ENCODE assay signal across 16 cellular contexts in the genomic region with DNA sequence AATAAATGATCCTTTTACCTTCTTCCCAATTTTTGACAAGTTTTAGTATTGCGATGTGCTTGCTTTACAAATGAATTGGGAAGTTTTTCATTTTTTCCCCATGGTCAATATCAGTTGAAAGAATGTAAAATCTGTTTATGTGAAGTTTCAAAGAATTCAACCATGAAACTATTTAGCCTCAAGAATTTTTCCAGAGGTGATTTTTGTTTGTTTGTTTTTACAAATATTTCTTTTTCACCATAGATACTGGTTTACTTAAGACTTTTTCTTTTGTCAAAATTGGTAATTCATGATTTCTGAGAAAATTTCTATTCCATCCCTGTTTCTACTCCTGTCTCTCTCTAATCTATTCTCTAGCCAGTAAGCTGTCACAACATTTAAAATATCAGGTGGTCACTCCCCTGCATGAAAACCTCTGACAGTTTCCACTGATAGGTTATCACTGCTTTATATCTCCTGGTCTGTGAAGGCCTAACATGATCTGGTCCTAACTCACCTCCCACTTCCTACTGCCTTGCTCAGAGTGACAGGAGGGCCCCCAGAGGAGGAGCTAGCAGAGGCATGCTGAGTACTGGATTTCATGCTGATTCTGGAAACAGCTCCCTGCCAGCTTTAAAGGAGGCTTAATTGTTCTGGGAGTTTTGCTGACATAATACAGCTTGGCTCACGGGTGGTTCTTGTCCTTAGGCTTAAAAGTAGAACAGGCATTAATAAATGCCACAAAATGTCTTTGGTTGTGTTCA. TPM values are rescaled to one million over a fixed set of nuclear protein-coding genes. Genes with fewer than 3 reads are reported as not detected.
DNase-seq lines count a peak whose midpoint lies in the region; ATAC-seq and TF ChIP-seq lines count a peak whose summit lies in the region.
"Had no signal": no experiment of that assay in that cellular context is flagged by ENCODE, and none has a peak within 500 bp of the region (broad histone marks: within the 10 kb centered on the region; RNA-seq: fewer than 3 reads in every experiment).

No MANE protein-coding gene starts in this region.

- H3F3A ChIP-seq in neural progenitor cell (ENCODE audit: low read depth), result no peaks in the 10 kb centered on the region

- no peak overlapping the region for H3K27ac Mint-ChIP-seq in neural progenitor cell
- H3K27ac Mint-ChIP-seq: activated B cell treated with CpG ODN at 0.5 μM for 24 hours had no signal

- peaks cover 6% of the 10 kb centered on the region for H3K9me3 ChIP-seq in neural progenitor cell (ENCODE audit: low read depth)
- H3K9me3 ChIP-seq: transverse colon had no signal

- H3K4me3 Mint-ChIP-seq in neural progenitor cell, result no peak overlapping the region
- H3K4me3 Mint-ChIP-seq: activated B cell treated with CpG ODN at 0.5 μM for 24 hours had no signal

- DNase-seq in DMS53 (lab: John Stamatoyannopoulos, UW) (peak; percentile 22), DMS53 treated with DMSO at 0.1 percent for 48 hours (lab: John Stamatoyannopoulos, UW; ENCODE audit: unreplicated experiment) (no peak), RPMI8226 (peak; percentile 28), fibroblast of the aortic adventitia (ENCODE audit: low read depth) (peak; percentile 36), renal cortical epithelial cell (ENCODE audit: low read depth) (peak; percentile 48), neural progenitor cell (ENCODE audit: low spot score) (no peak)
- DNase-seq: activated B cell treated with CpG ODN at 0.5 μM for 24 hours; activated T-cell treated with anti-CD3 and anti-CD28 coated beads, Interleukin-2, amount 50 U/mL, for 48 hours; DND-41; NCI-H2171; transverse colon had no signal

- peaks cover 15% of the 10 kb centered on the region for H3K9me3 Mint-ChIP-seq in neural progenitor cell
- H3K9me3 Mint-ChIP-seq: activated B cell treated with CpG ODN at 0.5 μM for 24 hours had no signal

- H3K27ac ChIP-seq in neural progenitor cell, result no peak overlapping the region
- H3K27ac ChIP-seq: epithelial cell of prostate, transverse colon had no signal

- no peaks in the 10 kb centered on the region for H3K4me1 ChIP-seq in neural progenitor cell
- H3K4me1 ChIP-seq: transverse colon had no signal

- peaks cover 7% of the 10 kb centered on the region for H3K27me3 Mint-ChIP-seq in neural progenitor cell (ENCODE audit: insufficient read depth, low read depth)

- H3K4me2 ChIP-seq in neural progenitor cell, result no peak overlapping the region
- H3K4me2 ChIP-seq: smooth muscle cell had no signal

- H3K36me3 ChIP-seq in neural progenitor cell, result no peaks in the 10 kb centered on the region
- H3K36me3 ChIP-seq: transverse colon had no signal

- H3K79me2 ChIP-seq in neural progenitor cell (ENCODE audit: low read depth), result no peaks in the 10 kb centered on the region

- H3K9ac ChIP-seq in neural progenitor cell, result no peak overlapping the region

- no peaks in the 10 kb centered on the region for H4K20me1 ChIP-seq in neural progenitor cell (ENCODE audit: low read depth)

- H3K36me3 Mint-ChIP-seq in neural progenitor cell, result no peaks in the 10 kb centered on the region

- H3K4me3 ChIP-seq in fibroblast of the aortic adventitia (ENCODE audit: low read depth, low read length) (no peak overlapping the region), neural progenitor cell (no peak overlapping the region)
- H3K4me3 ChIP-seq: smooth muscle cell, transverse colon had no signal

- H3K27me3 ChIP-seq in neural progenitor cell, result no peaks in the 10 kb centered on the region
- H3K27me3 ChIP-seq: transverse colon had no signal

- H2AFZ ChIP-seq in neural progenitor cell (replicated peaks), result no peak overlapping the region

- ATAC-seq in GM21367 (IDR thresholded peaks at IDR 0.05; ENCODE audit: unreplicated experiment), result no peak
- ATAC-seq in HG03565 (IDR thresholded peaks at IDR 0.05; ENCODE audit: unreplicated experiment), result no peak

- no peak for TF ChIP-seq CTCF in fibroblast of the aortic adventitia (IDR thresholded peaks at IDR 0.05; ENCODE audit: insufficient read depth, low read length)
- TF ChIP-seq CTCF in neural progenitor cell (IDR thresholded peaks at IDR 0.05), result no peak

- peaks cover 11% of the 10 kb centered on the region for H3K4me1 Mint-ChIP-seq in neural progenitor cell
- H3K4me1 Mint-ChIP-seq: activated B cell treated with CpG ODN at 0.5 μM for 24 hours had no signal

RNA-seq across cellular contexts. Expression of gene ARMS2, which starts 7.6 kb away (rescaled TPM):
- total RNA-seq in fibroblast of the aortic adventitia (ENCODE audit: low replicate concordance) (not detected in 2 replicates), renal cortical epithelial cell (not detected in 2 replicates), neural progenitor cell (ENCODE audit: low replicate concordance) (not detected in 2 replicates)
- total RNA-seq: activated B cell treated with CpG ODN at 0.5 μM for 24 hours, H4, smooth muscle cell, transverse colon had no signal

RNA-seq across cellular contexts. Expression of gene HTRA1, which starts 14.5 kb away (rescaled TPM):
- total RNA-seq in fibroblast of the aortic adventitia (ENCODE audit: low replicate concordance), result 55.5 and 156 TPM in 2 replicates
- 11.5 and 27.9 TPM in 2 replicates for total RNA-seq in renal cortical epithelial cell
- total RNA-seq in neural progenitor cell (ENCODE audit: low replicate concordance), result 12.2 and 17.0 TPM in 2 replicates
- total RNA-seq: activated B cell treated with CpG ODN at 0.5 μM for 24 hours had no signal

Comparison
In these comparisons a context has a peak if more than half of its experiments do, and no peak if none do; other contexts are left out.
1. DNase-seq: peak in DMS53 (single experiment), RPMI8226 (single experiment), fibroblast of the aortic adventitia (single experiment) and renal cortical epithelial cell (single experiment); none in DMS53 treated with DMSO at 0.1 percent for 48 hours (single experiment) and neural progenitor cell (single experiment).